In the genomic region with DNA sequence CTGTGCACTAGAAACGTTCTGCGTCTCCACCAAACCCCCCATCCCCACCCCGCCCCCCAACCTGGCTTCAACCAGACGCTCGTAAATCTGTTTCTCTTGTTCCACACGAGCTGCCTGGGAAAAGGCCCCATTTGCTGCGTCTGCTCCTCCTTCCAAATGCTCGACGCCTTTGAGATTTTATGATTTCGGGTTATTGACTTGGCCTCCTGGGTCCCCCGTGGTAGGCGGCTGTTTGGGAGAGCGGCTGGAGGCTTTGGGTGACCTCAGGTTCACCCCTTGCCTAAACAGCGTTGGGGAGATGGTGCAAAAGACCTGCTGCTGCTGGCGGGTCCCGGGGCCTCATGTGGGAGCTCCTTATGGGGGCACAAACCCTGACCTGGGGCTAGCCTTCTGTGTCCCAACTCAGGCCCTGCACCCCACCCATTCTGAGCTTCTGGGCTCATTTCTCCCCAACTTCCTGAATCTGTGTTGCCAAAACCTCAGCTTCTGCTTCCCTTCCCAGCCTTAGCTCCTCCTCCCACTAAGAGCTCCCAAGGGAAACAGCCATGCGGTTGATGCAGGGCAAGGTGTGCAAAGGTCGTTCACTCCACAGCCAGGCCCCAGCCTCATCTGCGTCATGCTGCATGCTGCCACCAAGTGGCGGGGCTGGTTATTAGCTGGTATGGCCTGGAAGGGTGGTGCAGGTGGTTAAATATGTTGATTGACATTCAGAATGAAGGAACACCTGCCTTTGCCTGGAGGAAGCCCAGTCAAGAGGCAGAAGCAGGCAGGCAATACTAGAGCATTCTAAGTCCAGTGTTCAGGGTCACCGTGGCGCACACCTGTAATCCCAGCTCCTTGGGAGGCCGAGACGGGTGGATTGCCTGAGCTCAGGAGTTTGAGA, we compare ENCODE assay signal across 8 cellular contexts. TPM values are rescaled to one million over a fixed set of nuclear protein-coding genes. Genes with fewer than 3 reads are reported as not detected.
DNase-seq lines count a peak whose midpoint lies in the region; ATAC-seq and TF ChIP-seq lines count a peak whose summit lies in the region.

No MANE protein-coding gene starts in this region.

- H3K4me1 Mint-ChIP-seq in activated T-cell treated with anti-CD3 and anti-CD28 coated beads, Interleukin-2, amount 50 U/mL, for 4 hours (ENCODE audit: low read depth) = no peaks in the 10 kb centered on the region

- TF ChIP-seq CTCF in esophagus squamous epithelium (IDR thresholded peaks at IDR 0.05) (peak; percentile 15 to 72 (median 34)), psoas muscle (IDR thresholded peaks at IDR 0.05) (peak; percentile 62)

- H3K4me1 ChIP-seq in esophagus squamous epithelium (peaks cover 5 to 57% (median 6%) of the 10 kb centered on the region in 3 donors), psoas muscle (peaks cover 4% of the 10 kb centered on the region)

- intact Hi-C loops in esophagus squamous epithelium (cut with DNase I) (loop anchor here (10.0 kb wide), 1 partner anchor 114 kb away; the partner anchor contains the start of gene TMEM270), psoas muscle (cut with DNase I) (loop anchor here (5.0 kb wide), 2 partner anchors 48 to 112 kb away; partner anchors contain the start of gene ELN (in 1 of the 2))

- peak overlapping the region in 1 of 4 donors; percentile 8 for H3K27ac ChIP-seq in esophagus squamous epithelium
- no peak overlapping the region for H3K27ac ChIP-seq in psoas muscle

- peaks cover 5% of the 10 kb centered on the region for H3K27me3 Mint-ChIP-seq in activated T-cell treated with anti-CD3 and anti-CD28 coated beads, Interleukin-2, amount 50 U/mL, for 4 hours (ENCODE audit: low read depth)

- no peaks in the 10 kb centered on the region for H3K9me3 Mint-ChIP-seq in activated T-cell treated with anti-CD3 and anti-CD28 coated beads, Interleukin-2, amount 50 U/mL, for 4 hours

- no peak for ATAC-seq in activated T-cell treated with anti-CD3 and anti-CD28 coated beads, Interleukin-2, amount 50 U/mL, for 4 hours
- peak; percentile 89 to 95 (median 94) for ATAC-seq in psoas muscle

- no peaks in the 10 kb centered on the region for H3K9me3 ChIP-seq in esophagus squamous epithelium
- no peaks in the 10 kb centered on the region for H3K9me3 ChIP-seq in psoas muscle

- TF ChIP-seq POLR2A in esophagus squamous epithelium (IDR thresholded peaks at IDR 0.05) = no peak

- H3K36me3 Mint-ChIP-seq in activated T-cell treated with anti-CD3 and anti-CD28 coated beads, Interleukin-2, amount 50 U/mL, for 4 hours (ENCODE audit: insufficient read depth) = no peaks in the 10 kb centered on the region

- no peaks in the 10 kb centered on the region for H3K36me3 ChIP-seq in esophagus squamous epithelium
- H3K36me3 ChIP-seq in psoas muscle (ENCODE audit: insufficient read depth in 1 of 2, low read depth in 1 of 2) = no peaks in the 10 kb centered on the region

- no peak overlapping the region for H3K4me3 Mint-ChIP-seq in activated T-cell treated with anti-CD3 and anti-CD28 coated beads, Interleukin-2, amount 50 U/mL, for 4 hours

- 61 to 74% methylated on average over 12 to 22 of the region's 24 CpGs for WGBS in esophagus squamous epithelium, 2 donors
- whole genome bisulfite sequencing in psoas muscle, 3 donors = 51 to 57% (median 52%) methylated on average over 24 of the region's 24 CpGs

- peak; percentile 26 for DNase-seq in activated T-cell treated with anti-CD3 and anti-CD28 coated beads for 48 hours (ENCODE audit: low read depth)
- DNase-seq in activated T-cell treated with anti-CD3 and anti-CD28 coated beads, Interleukin-2, amount 50 U/mL, for 4 hours = no peak
- DNase-seq in Kasumi-1 (lab: John Stamatoyannopoulos, UW) = peak; percentile 27 to 61
- peak; percentile 91 for DNase-seq in RPMI8226
- no peak for DNase-seq in esophagus squamous epithelium (lab: John Stamatoyannopoulos, UW)
- peak; percentile 69 to 81 for DNase-seq in psoas muscle
- DNase-seq in NCI-H446 treated with DMSO at 0.1 percent for 48 hours (lab: John Stamatoyannopoulos, UW) = no peak
- no peak for DNase-seq in hippocampal formation (lab: John Stamatoyannopoulos, UW)

- H3K4me3 ChIP-seq in esophagus squamous epithelium = no peak overlapping the region
- no peak overlapping the region for H3K4me3 ChIP-seq in psoas muscle

- H3K27me3 ChIP-seq in esophagus squamous epithelium (no peaks in the 10 kb centered on the region), psoas muscle (ENCODE audit: insufficient read depth in 3 of 3, low read length in 2 of 3) (no peaks in the 10 kb centered on the region)

RNA-seq across cellular contexts. Expression of gene ELN, which starts 49.1 kb away (rescaled TPM):
- under 1 TPM in 2 of 3 donors, not detected in 1; 0.08 to 0.15 TPM for total RNA-seq in activated T-cell treated with anti-CD3 and anti-CD28 coated beads, Interleukin-2, amount 50 U/mL, for 4 hours
- 100 to 1,000 TPM in 1 of 4 donors, 10 to 100 TPM in 2, 1 to 10 TPM in 1; 8.9 to 182 (median 20.3) TPM for total RNA-seq in esophagus squamous epithelium
- total RNA-seq in psoas muscle = 10 to 100 TPM; 15.4 to 41.1 (median 36.4) TPM
- polyA plus RNA-seq in psoas muscle = 10 to 100 TPM; 10.6 to 16.3 (median 15.5) TPM

Comparison
In these comparisons a context has a peak if more than half of its experiments do, and no peak if none do; other contexts are left out.
1. DNase-seq: peak in activated T-cell treated with anti-CD3 and anti-CD28 coated beads for 48 hours (single experiment), Kasumi-1 (2 of 2), RPMI8226 (single experiment) and psoas muscle (2 of 2); none in activated T-cell treated with anti-CD3 and anti-CD28 coated beads, Interleukin-2, amount 50 U/mL, for 4 hours (single experiment), esophagus squamous epithelium (single experiment), NCI-H446 treated with DMSO at 0.1 percent for 48 hours (single experiment) and hippocampal formation (0 of 2).
2. ATAC-seq: peak in psoas muscle (4 of 4); none in activated T-cell treated with anti-CD3 and anti-CD28 coated beads, Interleukin-2, amount 50 U/mL, for 4 hours (0 of 2).
3. RNA of gene ELN, which starts 49.1 kb away (total RNA-seq): 15.4 to 41.1 TPM in psoas muscle and 8.9 to 182 TPM in esophagus squamous epithelium; 0.08 to 0.15 TPM in activated T-cell treated with anti-CD3 and anti-CD28 coated beads, Interleukin-2, amount 50 U/mL, for 4 hours; every median in the first group is over 4 times any median in the second.